24 cellular contexts compared by ENCODE assay signal in genomic region chr19:3642296-3642695, GRCh38. TPM values are rescaled to one million over a fixed set of nuclear protein-coding genes. Genes with fewer than 3 reads are reported as not detected.
A peak's percentile ranks its signal among the peaks of the same experiment; 100 is the strongest.
DNase-seq lines count a peak whose midpoint lies in the region; ATAC-seq and TF ChIP-seq lines count a peak whose summit lies in the region.
"Had no signal": no experiment of that assay in that cellular context is flagged by ENCODE, and none has a peak within 500 bp of the region (broad histone marks: within the 10 kb centered on the region; RNA-seq: fewer than 3 reads in every experiment).

No MANE protein-coding gene starts in this region.

- H3F3A ChIP-seq in neural progenitor cell (ENCODE audit: low read depth) = no peaks in the 10 kb centered on the region
- no peaks in the 10 kb centered on the region for H3F3A ChIP-seq in SK-N-SH (replicated peaks; ENCODE audit: insufficient read depth)

- no peaks in the 10 kb centered on the region for H3K9me3 Mint-ChIP-seq in dendritic cell treated with granulocyte-macrophage colony-stimulating factor and Interleukin-4, amounts not matched to agents 40 ng/mL and 50 ng/mL, for 4 days
- no peaks in the 10 kb centered on the region for H3K9me3 Mint-ChIP-seq in neural progenitor cell
- H3K9me3 Mint-ChIP-seq in activated T-cell treated with anti-CD3 and anti-CD28 coated beads, Interleukin-2, amount 50 U/mL, for 4 hours = no peaks in the 10 kb centered on the region
- H3K9me3 Mint-ChIP-seq: CD8-positive, alpha-beta T cell; GM23338; H9; HFFc6 had no signal

- no peak for TF ChIP-seq RAD21 in SK-N-SH (IDR thresholded peaks at IDR 0.05; ENCODE audit: low read length)

- H3K4me3 ChIP-seq in neural progenitor cell = no peak overlapping the region
- no peak overlapping the region for H3K4me3 ChIP-seq in SK-N-SH (ENCODE audit: low read depth in 2 of 2, low read length in 1 of 2)
- H3K4me3 ChIP-seq: A549, GM23338 had no signal

- H3K4me3 Mint-ChIP-seq in dendritic cell treated with granulocyte-macrophage colony-stimulating factor and Interleukin-4, amounts not matched to agents 40 ng/mL and 50 ng/mL, for 4 days = no peak overlapping the region
- H3K4me3 Mint-ChIP-seq in neural progenitor cell = no peak overlapping the region
- H3K4me3 Mint-ChIP-seq in activated T-cell treated with anti-CD3 and anti-CD28 coated beads, Interleukin-2, amount 50 U/mL, for 4 hours = no peak overlapping the region
- H3K4me3 Mint-ChIP-seq: CD8-positive, alpha-beta T cell; GM23338; H9; HFFc6 had no signal

- H2AFZ ChIP-seq in neural progenitor cell (replicated peaks) = no peak overlapping the region
- H2AFZ ChIP-seq in SK-N-SH (ENCODE audit: low read depth) = no peak overlapping the region
- H2AFZ ChIP-seq: GM23338 had no signal

- H4K20me1 ChIP-seq in neural progenitor cell (ENCODE audit: low read depth) = peaks cover 5% of the 10 kb centered on the region
- no peaks in the 10 kb centered on the region for H4K20me1 ChIP-seq in SK-N-SH (ENCODE audit: insufficient read depth)

- H3K36me3 ChIP-seq in neural progenitor cell = no peaks in the 10 kb centered on the region
- peaks cover 0 to 22% of the 10 kb centered on the region in 2 experiments for H3K36me3 ChIP-seq in SK-N-SH (replicated peaks in 1 of 2; ENCODE audit: control insufficient read depth in 1 of 2, insufficient read depth in 2 of 2, low read length in 1 of 2)
- H3K36me3 ChIP-seq: BE2C had no signal

- WGBS in SK-N-SH (ENCODE audit: low lambda C conversion rate) = 92% methylated on average over 15 of the region's 17 CpGs

- no peak for TF ChIP-seq EP300 in SK-N-SH (IDR thresholded peaks at IDR 0.05; ENCODE audit: borderline replicate concordance in 1 of 2, low read depth in 1 of 2, low read length in 1 of 2)

- TF ChIP-seq CTCF in neural progenitor cell (IDR thresholded peaks at IDR 0.05) = no peak
- no peak for TF ChIP-seq CTCF in SK-N-SH (IDR thresholded peaks at IDR 0.05)

- H3K4me1 Mint-ChIP-seq in dendritic cell treated with granulocyte-macrophage colony-stimulating factor and Interleukin-4, amounts not matched to agents 40 ng/mL and 50 ng/mL, for 4 days (ENCODE audit: low read depth) = peaks cover 14% of the 10 kb centered on the region
- H3K4me1 Mint-ChIP-seq in neural progenitor cell = no peaks in the 10 kb centered on the region
- no peaks in the 10 kb centered on the region for H3K4me1 Mint-ChIP-seq in activated T-cell treated with anti-CD3 and anti-CD28 coated beads, Interleukin-2, amount 50 U/mL, for 4 hours (ENCODE audit: low read depth)
- H3K4me1 Mint-ChIP-seq: GM23338, H9 had no signal

- POLR2A ChIA-PET in SK-N-SH (lab: Yijun Ruan, JAX) = no interaction called here

- H3K27me3 ChIP-seq in neural progenitor cell (no peaks in the 10 kb centered on the region), SK-N-SH (ENCODE audit: insufficient read depth) (no peaks in the 10 kb centered on the region)
- H3K27me3 ChIP-seq: BE2C had no signal

- H3K4me2 ChIP-seq in neural progenitor cell = no peak overlapping the region
- no peak overlapping the region for H3K4me2 ChIP-seq in SK-N-SH
- H3K4me2 ChIP-seq: A549, GM23338 had no signal

- no peaks in the 10 kb centered on the region for H3K9me2 ChIP-seq in SK-N-SH

- no peak for ATAC-seq in activated T-cell treated with anti-CD3 and anti-CD28 coated beads, Interleukin-2, amount 50 U/mL, for 4 hours
- ATAC-seq: CD8-positive, alpha-beta T cell had no signal

- H3K27ac ChIP-seq in neural progenitor cell (no peak overlapping the region), SK-N-SH (ENCODE audit: low read depth in 2 of 2, low read length in 1 of 2) (no peak overlapping the region)
- H3K27ac ChIP-seq: A549 had no signal

- H3K79me2 ChIP-seq in neural progenitor cell (ENCODE audit: low read depth) (no peaks in the 10 kb centered on the region), SK-N-SH (ENCODE audit: insufficient read depth) (no peaks in the 10 kb centered on the region)

- H3K9me3 ChIP-seq in neural progenitor cell (ENCODE audit: low read depth) = no peaks in the 10 kb centered on the region
- no peaks in the 10 kb centered on the region for H3K9me3 ChIP-seq in SK-N-SH
- H3K9me3 ChIP-seq: A549, BE2C, Caco-2 had no signal

- peak overlapping the region; percentile 12 for H3K27ac Mint-ChIP-seq in dendritic cell treated with granulocyte-macrophage colony-stimulating factor and Interleukin-4, amounts not matched to agents 40 ng/mL and 50 ng/mL, for 4 days
- H3K27ac Mint-ChIP-seq in neural progenitor cell = peak overlapping the region; percentile 87
- H3K27ac Mint-ChIP-seq: CD8-positive, alpha-beta T cell; GM23338; H9; HFFc6 had no signal

- DNase-seq in NCI-H1436 (lab: John Stamatoyannopoulos, UW) (peak; percentile 72), NCI-H1436 treated with DMSO at 0.1 percent for 48 hours (lab: John Stamatoyannopoulos, UW) (no peak), neural progenitor cell (ENCODE audit: low spot score) (no peak), SK-N-SH (no peak), DMS 273 (lab: John Stamatoyannopoulos, UW; ENCODE audit: unreplicated experiment) (no peak)
- DNase-seq in activated T-cell treated with anti-CD3 and anti-CD28 coated beads, Interleukin-2, amount 50 U/mL, for 4 hours = no peak
- DNase-seq: 8988T; ACHN; AML-193; C1 segment of cervical spinal cord; CD8-positive, alpha-beta T cell; DMS 273 treated with DMSO at 0.1 percent for 48 hours; DMS79 treated with DMSO at 0.1 percent for 48 hours; GF-D8; HFFc6 had no signal

- H3K36me3 Mint-ChIP-seq in dendritic cell treated with granulocyte-macrophage colony-stimulating factor and Interleukin-4, amounts not matched to agents 40 ng/mL and 50 ng/mL, for 4 days (ENCODE audit: low read depth) = peaks cover 100% of the 10 kb centered on the region
- H3K36me3 Mint-ChIP-seq in neural progenitor cell = peaks cover 8% of the 10 kb centered on the region
- peaks cover 8% of the 10 kb centered on the region for H3K36me3 Mint-ChIP-seq in activated T-cell treated with anti-CD3 and anti-CD28 coated beads, Interleukin-2, amount 50 U/mL, for 4 hours (ENCODE audit: insufficient read depth)

- intact Hi-C loops in dendritic cell treated with granulocyte-macrophage colony-stimulating factor and Interleukin-4, amounts not matched to agents 40 ng/mL and 50 ng/mL, for 4 days (cut with micrococcal nuclease) = no loop called here

- H3K27me3 Mint-ChIP-seq in dendritic cell treated with granulocyte-macrophage colony-stimulating factor and Interleukin-4, amounts not matched to agents 40 ng/mL and 50 ng/mL, for 4 days = no peaks in the 10 kb centered on the region
- peaks cover 2% of the 10 kb centered on the region for H3K27me3 Mint-ChIP-seq in neural progenitor cell (ENCODE audit: insufficient read depth, low read depth)
- no peaks in the 10 kb centered on the region for H3K27me3 Mint-ChIP-seq in activated T-cell treated with anti-CD3 and anti-CD28 coated beads, Interleukin-2, amount 50 U/mL, for 4 hours (ENCODE audit: low read depth)

- CTCF ChIA-PET in SK-N-SH (lab: Yijun Ruan, JAX) = interaction anchor here (0.6 to 0.7 kb wide), 2 partner anchors 24 to 656 kb away, joined by 3 read pairs; no protein-coding TSS in a partner anchor

- H3K9ac ChIP-seq in neural progenitor cell (no peak overlapping the region), SK-N-SH (no peak overlapping the region)

- H3K4me1 ChIP-seq in neural progenitor cell (no peaks in the 10 kb centered on the region), SK-N-SH (ENCODE audit: control insufficient read depth in 1 of 2, insufficient read depth in 2 of 2, low read depth in 1 of 2, low read length in 1 of 2) (no peaks in the 10 kb centered on the region)
- H3K4me1 ChIP-seq: A549, BE2C, Caco-2 had no signal

TF ChIP-seq in SK-N-SH, 30 proteins besides CTCF, POLR2A, EP300 and RAD21 (continues in another document):
- TF ChIP-seq FOSL2 (IDR thresholded peaks at IDR 0.05; ENCODE audit: borderline replicate concordance, low read depth) = no peak
- TF ChIP-seq POLR2AphosphoS5 (IDR thresholded peaks at IDR 0.05; ENCODE audit: low read depth, low read length) = no peak
- no peak for TF ChIP-seq ELF1 (IDR thresholded peaks at IDR 0.05)
- no peak for TF ChIP-seq IRF3 (IDR thresholded peaks at IDR 0.05; ENCODE audit: low read depth, low read length)
- no peak for TF ChIP-seq RXRA (IDR thresholded peaks at IDR 0.05; ENCODE audit: borderline replicate concordance, low read depth)
- no peak for TF ChIP-seq GABPA (IDR thresholded peaks at IDR 0.05; ENCODE audit: low read depth)

RNA-seq across cellular contexts. Expression of gene CACTIN, which starts 15.7 kb away (rescaled TPM):
- 6.0 and 35.4 TPM in 2 replicates for total RNA-seq in neural progenitor cell (ENCODE audit: low replicate concordance)
- 10 to 100 TPM; 51.5 to 53.8 (median 52.6) TPM for total RNA-seq in activated T-cell treated with anti-CD3 and anti-CD28 coated beads, Interleukin-2, amount 50 U/mL, for 4 hours
- polyA plus RNA-seq in SK-N-SH (2012; rRNA removed) = 27.8 and 36.4 TPM in 2 replicates
- 11.9 and 22.7 TPM in 2 replicates for polyA plus RNA-seq in SK-N-SH (2012; cell fraction: cytosol; rRNA removed)
- 66.5 and 82.5 TPM in 2 replicates for polyA plus RNA-seq in SK-N-SH (2012; cell fraction: nucleus; rRNA removed)

RNA-seq across cellular contexts. Expression of gene TBXA2R, which starts 35.6 kb away (rescaled TPM):
- 0.09 TPM in 1 of 2 replicates, not detected in the other for total RNA-seq in neural progenitor cell (ENCODE audit: low replicate concordance)
- under 1 TPM; 0.49 to 0.76 (median 0.66) TPM for total RNA-seq in activated T-cell treated with anti-CD3 and anti-CD28 coated beads, Interleukin-2, amount 50 U/mL, for 4 hours
- 0.78 and 0.92 TPM in 2 replicates for polyA plus RNA-seq in SK-N-SH (2012; rRNA removed)
- polyA plus RNA-seq in SK-N-SH (2012; cell fraction: cytosol; rRNA removed) = 0.55 and 1.1 TPM in 2 replicates
- polyA plus RNA-seq in SK-N-SH (2012; cell fraction: nucleus; rRNA removed) = 0.91 and 1.2 TPM in 2 replicates
- total RNA-seq: Daoy, H4 had no signal

RNA-seq across cellular contexts. Expression of gene GIPC3, which starts 57.0 kb away (rescaled TPM):
- total RNA-seq in neural progenitor cell (ENCODE audit: low replicate concordance) = 0.09 TPM in 1 of 2 replicates, not detected in the other
- total RNA-seq in activated T-cell treated with anti-CD3 and anti-CD28 coated beads, Interleukin-2, amount 50 U/mL, for 4 hours = under 1 TPM; 0.23 to 0.40 (median 0.27) TPM
- polyA plus RNA-seq in SK-N-SH (2012; rRNA removed) = 0.20 and 0.26 TPM in 2 replicates
- 0.10 and 0.14 TPM in 2 replicates for polyA plus RNA-seq in SK-N-SH (2012; cell fraction: cytosol; rRNA removed)
- polyA plus RNA-seq in SK-N-SH (2012; cell fraction: nucleus; rRNA removed) = 0.54 and 0.60 TPM in 2 replicates
- total RNA-seq: Caco-2, Daoy, G401, H4 had no signal

RNA-seq across cellular contexts. Expression of gene PIP5K1C, which starts 58.0 kb away (rescaled TPM):
- 8.6 and 26.6 TPM in 2 replicates for total RNA-seq in neural progenitor cell (ENCODE audit: low replicate concordance)
- total RNA-seq in activated T-cell treated with anti-CD3 and anti-CD28 coated beads, Interleukin-2, amount 50 U/mL, for 4 hours = 10 to 100 TPM; 12.1 to 20.9 (median 16.7) TPM
- 6.9 and 12.3 TPM in 2 replicates for polyA plus RNA-seq in SK-N-SH (2012; rRNA removed)
- polyA plus RNA-seq in SK-N-SH (2012; cell fraction: cytosol; rRNA removed) = 4.4 and 6.9 TPM in 2 replicates
- 12.2 and 15.0 TPM in 2 replicates for polyA plus RNA-seq in SK-N-SH (2012; cell fraction: nucleus; rRNA removed)
